In the genomic region with DNA sequence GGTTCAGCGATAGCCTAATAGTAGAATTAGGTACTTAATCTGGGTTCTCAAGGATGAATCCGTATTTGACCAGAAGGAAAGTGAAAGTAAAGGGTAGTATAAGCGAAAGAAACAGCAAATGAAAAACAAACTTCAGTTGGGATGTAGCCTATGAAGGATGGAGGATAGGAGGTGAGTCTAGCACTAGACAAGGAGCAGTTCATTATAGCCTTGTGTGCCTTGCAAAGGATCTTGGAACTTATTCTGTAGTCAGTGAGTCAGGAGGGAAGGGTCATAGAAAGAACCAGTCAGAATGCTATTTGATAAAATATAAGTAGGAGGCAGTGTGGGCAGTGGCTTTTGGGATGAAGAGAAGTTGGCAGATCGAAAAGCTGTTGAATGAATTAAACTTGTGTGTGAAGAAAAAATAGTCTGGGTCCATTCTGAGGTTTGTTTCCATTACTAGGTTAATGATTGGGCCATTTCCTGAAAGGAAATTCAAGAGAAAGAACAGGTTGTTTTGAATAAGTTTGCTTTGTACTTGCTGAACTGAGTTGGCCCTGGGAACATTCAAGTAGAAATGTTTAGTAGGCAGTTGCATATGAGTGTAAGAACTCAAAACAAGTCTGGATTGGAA, we compare ENCODE assay signal across 11 cellular contexts. TPM values are rescaled to one million over a fixed set of nuclear protein-coding genes. Genes with fewer than 3 reads are reported as not detected.
DNase-seq lines count a peak whose midpoint lies in the region; ATAC-seq and TF ChIP-seq lines count a peak whose summit lies in the region.
"Had no signal": no experiment of that assay in that cellular context is flagged by ENCODE, and none has a peak within 500 bp of the region (broad histone marks: within the 10 kb centered on the region; RNA-seq: fewer than 3 reads in every experiment).

No MANE protein-coding gene starts in this region.

- peak; percentile 8 for DNase-seq in stimulated activated CD4-positive, alpha-beta T cell treated with anti-CD3 and anti-CD28 coated beads, Interleukin-1b, Interleukin-23, amount 100 ng/mL, for 48 hours
- DNase-seq in stimulated activated CD4-positive, alpha-beta T cell treated with anti-CD3 and anti-CD28 coated beads, Interleukin-4, amount 100 ng/mL, for 24 hours, result no peak
- DNase-seq in activated CD8-positive, alpha-beta T cell treated with anti-CD3 and anti-CD28 coated beads, Interleukin-2, amount 10 ng/mL, durations not matched to agents 7 days and 5 days, result no peak
- DNase-seq in immature natural killer cell (peak in 2 of 3 donors; percentile 12), upper lobe of right lung (no peak), KG1 (lab: John Stamatoyannopoulos, UW) (no peak), activated gamma-delta T cell (lab: John Stamatoyannopoulos, UW) (no peak)
- DNase-seq in activated effector memory CD4-positive, alpha-beta T cell treated with anti-CD3 and anti-CD28 coated beads, Interleukin-2, amount 50 U/mL, for 16 hours, result no peak
- DNase-seq: Caco-2, NCI-H1694, substantia nigra had no signal

- TF ChIP-seq CTCF in upper lobe of right lung (IDR thresholded peaks at IDR 0.05), result no peak

- H3K9me3 Mint-ChIP-seq in activated CD8-positive, alpha-beta T cell treated with anti-CD3 and anti-CD28 coated beads, Interleukin-2, amount 10 ng/mL, durations not matched to agents 7 days and 5 days (ENCODE audit: insufficient read depth), result no peaks in the 10 kb centered on the region
- no peaks in the 10 kb centered on the region for H3K9me3 Mint-ChIP-seq in immature natural killer cell

- intact Hi-C loops in upper lobe of right lung (cut with DNase I), result no loop called here

- POLR2A ChIA-PET in activated CD8-positive, alpha-beta T cell treated with anti-CD3 and anti-CD28 coated beads, Interleukin-2, amount 10 ng/mL, durations not matched to agents 7 days and 5 days (lab: Charles Lee), result no interaction called here

- H3K27me3 ChIP-seq in upper lobe of right lung, result no peaks in the 10 kb centered on the region

- H3K9me3 ChIP-seq in upper lobe of right lung, result no peaks in the 10 kb centered on the region
- H3K9me3 ChIP-seq: Caco-2 had no signal

- H3K36me3 ChIP-seq in upper lobe of right lung, result peaks cover 12% of the 10 kb centered on the region

- CTCF ChIA-PET in activated CD8-positive, alpha-beta T cell treated with anti-CD3 and anti-CD28 coated beads, Interleukin-2, amount 10 ng/mL, durations not matched to agents 7 days and 5 days (lab: Charles Lee), result interaction anchor here (0.6 to 1.1 kb wide), 2 partner anchors 10 to 327 kb away, joined by 3 read pairs; no protein-coding TSS in a partner anchor

- H3K4me3 Mint-ChIP-seq in activated CD8-positive, alpha-beta T cell treated with anti-CD3 and anti-CD28 coated beads, Interleukin-2, amount 10 ng/mL, durations not matched to agents 7 days and 5 days, result peak overlapping the region; percentile 49
- peak overlapping the region; percentile 63 to 80 (median 75) for H3K4me3 Mint-ChIP-seq in immature natural killer cell

- H3K4me1 Mint-ChIP-seq in activated CD8-positive, alpha-beta T cell treated with anti-CD3 and anti-CD28 coated beads, Interleukin-2, amount 10 ng/mL, durations not matched to agents 7 days and 5 days (ENCODE audit: low read depth), result peaks cover 16% of the 10 kb centered on the region
- peaks cover 38 to 64% of the 10 kb centered on the region in 2 donors for H3K4me1 Mint-ChIP-seq in immature natural killer cell

- H3K36me3 Mint-ChIP-seq in activated CD8-positive, alpha-beta T cell treated with anti-CD3 and anti-CD28 coated beads, Interleukin-2, amount 10 ng/mL, durations not matched to agents 7 days and 5 days (ENCODE audit: low read depth), result peaks cover 58% of the 10 kb centered on the region
- peaks cover 3 to 17% (median 14%) of the 10 kb centered on the region in 3 donors for H3K36me3 Mint-ChIP-seq in immature natural killer cell

- ATAC-seq in activated CD8-positive, alpha-beta T cell treated with anti-CD3 and anti-CD28 coated beads, Interleukin-2, amount 10 ng/mL, durations not matched to agents 7 days and 5 days, result peak; percentile 55
- peak; percentile 49 for ATAC-seq in upper lobe of right lung

- H3K27ac Mint-ChIP-seq in activated CD8-positive, alpha-beta T cell treated with anti-CD3 and anti-CD28 coated beads, Interleukin-2, amount 10 ng/mL, durations not matched to agents 7 days and 5 days, result peak overlapping the region; percentile 63
- peak overlapping the region; percentile 74 to 85 (median 80) for H3K27ac Mint-ChIP-seq in immature natural killer cell

- H3K4me1 ChIP-seq in upper lobe of right lung, result peaks cover 35% of the 10 kb centered on the region
- H3K4me1 ChIP-seq: Caco-2 had no signal

- peak overlapping the region; percentile 3 for H3K4me3 ChIP-seq in upper lobe of right lung

- no peaks in the 10 kb centered on the region for H3K27me3 Mint-ChIP-seq in activated CD8-positive, alpha-beta T cell treated with anti-CD3 and anti-CD28 coated beads, Interleukin-2, amount 10 ng/mL, durations not matched to agents 7 days and 5 days (ENCODE audit: low read depth)
- H3K27me3 Mint-ChIP-seq in immature natural killer cell (ENCODE audit: low read depth in 3 of 3), result peaks cover 0 to 4% (median 0%) of the 10 kb centered on the region in 3 donors

- peak overlapping the region; percentile 20 for H3K27ac ChIP-seq in upper lobe of right lung

RNA-seq across cellular contexts. Expression of a gene that starts 48.5 kb away (rescaled TPM):
- total RNA-seq in activated CD8-positive, alpha-beta T cell treated with anti-CD3 and anti-CD28 coated beads, Interleukin-2, amount 10 ng/mL, durations not matched to agents 7 days and 5 days, result 10 to 100 TPM; 60.8 to 68.9 TPM
- 10 to 100 TPM in 2 of 3 donors, 1 to 10 TPM in 1; 8.8 to 69.7 (median 35.7) TPM for polyA plus RNA-seq in immature natural killer cell
- total RNA-seq in upper lobe of right lung, result 74.2 TPM

Comparison
In these comparisons a context has a peak if more than half of its experiments do, and no peak if none do; other contexts are left out.
1. DNase-seq: peak in stimulated activated CD4-positive, alpha-beta T cell treated with anti-CD3 and anti-CD28 coated beads, Interleukin-1b, Interleukin-23, amount 100 ng/mL, for 48 hours (single experiment) and immature natural killer cell (2 of 3); none in stimulated activated CD4-positive, alpha-beta T cell treated with anti-CD3 and anti-CD28 coated beads, Interleukin-4, amount 100 ng/mL, for 24 hours (single experiment), activated CD8-positive, alpha-beta T cell treated with anti-CD3 and anti-CD28 coated beads, Interleukin-2, amount 10 ng/mL, durations not matched to agents 7 days and 5 days (single experiment), upper lobe of right lung (single experiment), KG1 (single experiment), activated gamma-delta T cell (single experiment) and activated effector memory CD4-positive, alpha-beta T cell treated with anti-CD3 and anti-CD28 coated beads, Interleukin-2, amount 50 U/mL, for 16 hours (single experiment).